22 cellular contexts compared by ENCODE assay signal in genomic region chr9:98219364-98219716, GRCh38. TPM values are rescaled to one million over a fixed set of nuclear protein-coding genes. Genes with fewer than 3 reads are reported as not detected.
A peak's percentile ranks its signal among the peaks of the same experiment; 100 is the strongest.
DNase-seq lines count a peak whose midpoint lies in the region; ATAC-seq, FAIRE-seq and TF ChIP-seq lines count a peak whose summit lies in the region.
"Had no signal": no experiment of that assay in that cellular context is flagged by ENCODE, and none has a peak within 500 bp of the region (broad histone marks: within the 10 kb centered on the region; RNA-seq: fewer than 3 reads in every experiment).

No MANE protein-coding gene starts in this region.

- H3K79me2 ChIP-seq in H9 (ENCODE audit: insufficient read depth, low read length) (no peaks in the 10 kb centered on the region), PC-9 (ENCODE audit: low read depth) (peaks cover 22% of the 10 kb centered on the region; the same call in 1 of the 2 replicates), smooth muscle cell (ENCODE audit: low read depth) (no peaks in the 10 kb centered on the region)

- no peak for TF ChIP-seq CTCF in H9 (conservative IDR thresholded peaks at IDR 0.05)
- TF ChIP-seq CTCF in PC-9 (conservative IDR thresholded peaks at IDR 0.05) = no peak
- no peak for TF ChIP-seq CTCF in smooth muscle cell (IDR thresholded peaks at IDR 0.05; ENCODE audit: borderline replicate concordance, insufficient read depth, poor library complexity, severe bottlenecking)

- H3K27ac Mint-ChIP-seq in H9 = peak overlapping the region; percentile 12 to 98 (median 75); a peak in 5 of 7 replicates
- H3K27ac Mint-ChIP-seq: activated CD4-positive, alpha-beta T cell treated with anti-CD3 and anti-CD28 coated beads, Interleukin-2, amount 10 ng/mL, durations not matched to agents 24 days and 14 days; activated CD8-positive, alpha-beta memory T cell treated with anti-CD3 and anti-CD28 coated beads, Interleukin-2, amount 10 ng/mL, durations not matched to agents 7 days and 5 days; activated naive CD8-positive, alpha-beta T cell; activated T-helper 1 cell treated with anti-CD3 and anti-CD28 coated beads, Interleukin-12 subunit alpha, Interleukin-12 subunit beta, Interleukin-2, Interleukin-4 antibody, amounts not matched to agents 30 ng/mL and 10 ng/mL and 1 ng/mL, durations not matched to agents 14 hours and 24 hours and 36 hours; IgD-negative memory B cell had no signal

- H3K27me3 Mint-ChIP-seq in H9 (ENCODE audit: low read depth) = no peaks in the 10 kb centered on the region
- H3K27me3 Mint-ChIP-seq: activated CD4-positive, alpha-beta T cell treated with anti-CD3 and anti-CD28 coated beads, Interleukin-2, amount 10 ng/mL, durations not matched to agents 24 days and 14 days; activated CD8-positive, alpha-beta memory T cell treated with anti-CD3 and anti-CD28 coated beads, Interleukin-2, amount 10 ng/mL, durations not matched to agents 7 days and 5 days; activated naive CD8-positive, alpha-beta T cell; IgD-negative memory B cell had no signal

- no peak overlapping the region for H2BK12ac ChIP-seq in H9 (ENCODE audit: insufficient read length, low read depth, low read length)

- FAIRE-seq in urothelium cell line (lab: Jason Lieb, UNC) = no peak

- DNase-seq in H9 = no peak
- no peak for DNase-seq in PC-9
- DNase-seq in iPS DF 6.9 (ENCODE audit: low read depth, low spot score) = no peak
- DNase-seq in smooth muscle cell (lab: John Stamatoyannopoulos, UW; ENCODE audit: unreplicated experiment) = no peak
- DNase-seq in DMS153 (lab: John Stamatoyannopoulos, UW) = no peak
- no peak for DNase-seq in dermis blood vessel endothelial cell
- no peak for DNase-seq in urothelium cell line (ENCODE audit: low spot score)
- DNase-seq: activated CD4-positive, alpha-beta T cell treated with anti-CD3 and anti-CD28 coated beads, Interleukin-2, amount 10 ng/mL, durations not matched to agents 24 days and 14 days; activated CD8-positive, alpha-beta memory T cell treated with anti-CD3 and anti-CD28 coated beads, Interleukin-2, amount 10 ng/mL, durations not matched to agents 7 days and 5 days; CD8-positive, alpha-beta T cell; DMS79 treated with DMSO at 0.1 percent for 48 hours; heart left ventricle; MM.1S; NCI-H82; nucleus accumbens; OCI-M1 had no signal

- no peak overlapping the region for H2AFZ ChIP-seq in H9 (ENCODE audit: low read length)
- no peak overlapping the region for H2AFZ ChIP-seq in PC-9
- no peak overlapping the region for H2AFZ ChIP-seq in smooth muscle cell (ENCODE audit: low read depth)

- no peak overlapping the region for H2BK5ac ChIP-seq in H9 (ENCODE audit: insufficient read length, low read length)

- H3K4me3 ChIP-seq in PC-9 = peak overlapping the region; percentile 2; the same call in 1 of the 2 replicates
- H3K4me3 ChIP-seq in iPS DF 6.9 (ENCODE audit: low read length) = no peak overlapping the region
- H3K4me3 ChIP-seq in smooth muscle cell = no peak overlapping the region
- H3K4me3 ChIP-seq: HAP-1, heart left ventricle, SJSA1 had no signal

- no CpG with 5 or more reads among the region's 7 CpGs for WGBS in H9 (ENCODE audit: extremely low coverage, insufficient read length, low lambda C conversion rate)
- WGBS in iPS DF 6.9 (ENCODE audit: insufficient coverage, insufficient read length) = no CpG with 5 or more reads among the region's 7 CpGs
- 83% methylated on average over 7 of the region's 7 CpGs for WGBS in smooth muscle cell (ENCODE audit: low lambda C conversion rate)

- peaks cover 0 to 18% (median 0%) of the 10 kb centered on the region in 3 experiments; a peak in 5 of 7 replicates for H3K36me3 Mint-ChIP-seq in H9 (ENCODE audit: insufficient read depth in 1 of 3, low read depth in 3 of 3)
- H3K36me3 Mint-ChIP-seq: activated CD8-positive, alpha-beta memory T cell treated with anti-CD3 and anti-CD28 coated beads, Interleukin-2, amount 10 ng/mL, durations not matched to agents 7 days and 5 days had no signal

- no peaks in the 10 kb centered on the region for H3K23me2 ChIP-seq in H9 (ENCODE audit: insufficient read length, low read depth, low read length, poor library complexity, severe bottlenecking)

- no peak overlapping the region for H3K23ac ChIP-seq in H9 (ENCODE audit: insufficient read length, low read depth, low read length)

- no peaks in the 10 kb centered on the region for H3K9me2 ChIP-seq in PC-9 (ENCODE audit: insufficient read depth)

- H3K79me1 ChIP-seq in H9 (ENCODE audit: insufficient read depth, low read depth, low read length, poor library complexity, severe bottlenecking) = no peaks in the 10 kb centered on the region

- intact Hi-C loops in PC-9 (cut with micrococcal nuclease; ENCODE audit: unreplicated experiment) = loop anchor here (1.0 kb wide), 2 partner anchors 32 to 296 kb away; no protein-coding TSS in a partner anchor

- H3T11ph ChIP-seq in H9 (ENCODE audit: low read length) = no peak overlapping the region

- no peak overlapping the region for H4K5ac ChIP-seq in H9 (ENCODE audit: insufficient read length, low read depth, low read length)

- H3K4ac ChIP-seq in H9 (ENCODE audit: low read depth, low read length) = no peak overlapping the region

- ATAC-seq in GM18520 (IDR thresholded peaks at IDR 0.05; ENCODE audit: unreplicated experiment) = no peak
- ATAC-seq: activated CD8-positive, alpha-beta memory T cell treated with anti-CD3 and anti-CD28 coated beads, Interleukin-2, amount 10 ng/mL, durations not matched to agents 7 days and 5 days; CD8-positive, alpha-beta T cell; heart left ventricle had no signal

- H3K56ac ChIP-seq in H9 (ENCODE audit: insufficient read length, low read depth, low read length) = no peak overlapping the region

- H3K36me3 ChIP-seq in PC-9 (ENCODE audit: low read depth) = peaks cover 27% of the 10 kb centered on the region; the same call in 1 of the 2 replicates
- peaks cover 2% of the 10 kb centered on the region for H3K36me3 ChIP-seq in iPS DF 6.9 (ENCODE audit: control insufficient read depth, insufficient read depth, low read length)
- no peaks in the 10 kb centered on the region for H3K36me3 ChIP-seq in smooth muscle cell (ENCODE audit: low read depth)
- H3K36me3 ChIP-seq: HAP-1 had no signal

- H3K9ac ChIP-seq in H9 (ENCODE audit: extremely low read depth, insufficient read length, low read length) = no peak overlapping the region
- no peak overlapping the region for H3K9ac ChIP-seq in smooth muscle cell (ENCODE audit: low read depth)

- H3K4me3 Mint-ChIP-seq in H9 = peak overlapping the region; percentile 1 to 29; a peak in 4 of 5 replicates
- H3K4me3 Mint-ChIP-seq: activated CD4-positive, alpha-beta T cell treated with anti-CD3 and anti-CD28 coated beads, Interleukin-2, amount 10 ng/mL, durations not matched to agents 24 days and 14 days; activated CD8-positive, alpha-beta memory T cell treated with anti-CD3 and anti-CD28 coated beads, Interleukin-2, amount 10 ng/mL, durations not matched to agents 7 days and 5 days; activated naive CD8-positive, alpha-beta T cell; activated T-helper 1 cell treated with anti-CD3 and anti-CD28 coated beads, Interleukin-12 subunit alpha, Interleukin-12 subunit beta, Interleukin-2, Interleukin-4 antibody, amounts not matched to agents 30 ng/mL and 10 ng/mL and 1 ng/mL, durations not matched to agents 14 hours and 24 hours and 36 hours; CD8-positive, alpha-beta T cell; IgD-negative memory B cell had no signal

- no peaks in the 10 kb centered on the region; a peak in 1 of 5 replicates for H3K9me3 Mint-ChIP-seq in H9
- H3K9me3 Mint-ChIP-seq: activated CD4-positive, alpha-beta T cell treated with anti-CD3 and anti-CD28 coated beads, Interleukin-2, amount 10 ng/mL, durations not matched to agents 24 days and 14 days; activated T-helper 1 cell treated with anti-CD3 and anti-CD28 coated beads, Interleukin-12 subunit alpha, Interleukin-12 subunit beta, Interleukin-2, Interleukin-4 antibody, amounts not matched to agents 30 ng/mL and 10 ng/mL and 1 ng/mL, durations not matched to agents 14 hours and 24 hours and 36 hours; CD8-positive, alpha-beta T cell; IgD-negative memory B cell had no signal

- TSS peak; percentile 80 for BruUV-seq in PC-9 (replicated peaks; lab: Mats Ljungman, UMichigan)

- H4K91ac ChIP-seq in H9 (ENCODE audit: insufficient read length, low read depth, low read length) = no peak overlapping the region

- H4K8ac ChIP-seq in H9 (replicated peaks; ENCODE audit: insufficient read length, low read depth, low read length) = no peak overlapping the region

- no peak overlapping the region for H2BK15ac ChIP-seq in H9 (ENCODE audit: low read depth, low read length)

- no peak overlapping the region for H3K14ac ChIP-seq in H9 (ENCODE audit: insufficient read depth, low read length)

- H3K4me1 ChIP-seq in H9 (ENCODE audit: insufficient read depth, low read length) (peaks cover 13% of the 10 kb centered on the region), PC-9 (replicated peaks; ENCODE audit: insufficient read depth) (peaks cover 74% of the 10 kb centered on the region), iPS DF 6.9 (ENCODE audit: control insufficient read depth, insufficient read depth, low read length) (peaks cover 8% of the 10 kb centered on the region), smooth muscle cell (ENCODE audit: low read depth) (peaks cover 14% of the 10 kb centered on the region)
- H3K4me1 ChIP-seq: HAP-1 had no signal

- H2AK5ac ChIP-seq in H9 (ENCODE audit: insufficient read length, low read length) = no peak overlapping the region

- H3K27me3 ChIP-seq in H9 (ENCODE audit: insufficient read depth, low read length) = no peaks in the 10 kb centered on the region
- no peaks in the 10 kb centered on the region for H3K27me3 ChIP-seq in PC-9 (ENCODE audit: insufficient read depth, low read depth)
- no peaks in the 10 kb centered on the region for H3K27me3 ChIP-seq in iPS DF 6.9 (ENCODE audit: control insufficient read depth, insufficient read depth, low read length)
- no peaks in the 10 kb centered on the region for H3K27me3 ChIP-seq in smooth muscle cell (ENCODE audit: low read depth)
- H3K27me3 ChIP-seq: heart left ventricle, SJSA1 had no signal

- H3K18ac ChIP-seq in H9 (ENCODE audit: insufficient read length, low read depth, low read length) = no peak overlapping the region

- H3F3A ChIP-seq in PC-9 (ENCODE audit: insufficient read depth, low read depth) (peaks cover 61% of the 10 kb centered on the region), smooth muscle cell (ENCODE audit: low read depth) (no peaks in the 10 kb centered on the region)

- no peaks in the 10 kb centered on the region for H3K9me3 ChIP-seq in H9 (ENCODE audit: control insufficient read depth, low read depth, low read length)
- no peaks in the 10 kb centered on the region for H3K9me3 ChIP-seq in PC-9 (ENCODE audit: insufficient read depth, low read depth)
- H3K9me3 ChIP-seq in iPS DF 6.9 (ENCODE audit: control insufficient read depth, insufficient read depth, low read length) = no peaks in the 10 kb centered on the region
- H3K9me3 ChIP-seq in smooth muscle cell (replicated peaks; ENCODE audit: low read depth) = no peaks in the 10 kb centered on the region
- H3K9me3 ChIP-seq: HAP-1, heart left ventricle, SJSA1 had no signal

- POLR2A ChIA-PET in PC-9 (lab: Charles Lee; ENCODE audit: unreplicated experiment) = interaction anchor here (0.5 to 0.8 kb wide), 8 partner anchors 14 to 754 kb away, joined by 3 to 9 read pairs (median 4); partner anchors contain the start of gene CORO2A

- H4K20me1 ChIP-seq in H9 (ENCODE audit: control insufficient read depth, insufficient read depth, insufficient read length) (no peaks in the 10 kb centered on the region), PC-9 (ENCODE audit: insufficient read depth) (no peaks in the 10 kb centered on the region), smooth muscle cell (ENCODE audit: low read depth) (no peaks in the 10 kb centered on the region)

- peak overlapping the region; percentile 67 for H3K27ac ChIP-seq in H9 (ENCODE audit: insufficient read length, low read depth, low read length)
- peak overlapping the region; percentile 93 for H3K27ac ChIP-seq in PC-9
- peak overlapping the region; percentile 73 for H3K27ac ChIP-seq in iPS DF 6.9 (ENCODE audit: low read length)
- peak overlapping the region; percentile 19 for H3K27ac ChIP-seq in smooth muscle cell (ENCODE audit: low read depth)
- H3K27ac ChIP-seq: heart left ventricle, SJSA1 had no signal

- H3K4me2 ChIP-seq in H9 (ENCODE audit: insufficient read depth, insufficient read length, low read length) = peak overlapping the region; percentile 8
- H3K4me2 ChIP-seq in PC-9 = peak overlapping the region; percentile 69
- H3K4me2 ChIP-seq in smooth muscle cell = no peak overlapping the region

- CTCF ChIA-PET in PC-9 (lab: Charles Lee) = interaction anchor here (0.5 to 0.6 kb wide), 2 partner anchors 54 to 139 kb away, joined by 5 read pairs; no protein-coding TSS in a partner anchor

- no peak overlapping the region for H2BK120ac ChIP-seq in H9 (ENCODE audit: low read depth, low read length, poor library complexity, severe bottlenecking)

- H2BK20ac ChIP-seq in H9 (ENCODE audit: low read depth, low read length, poor library complexity, severe bottlenecking) = no peak overlapping the region

- peaks cover 46 to 47% of the 10 kb centered on the region in 2 experiments for H3K4me1 Mint-ChIP-seq in H9
- H3K4me1 Mint-ChIP-seq: IgD-negative memory B cell had no signal

RNA-seq across cellular contexts. Expression of gene CORO2A, which starts 26.9 kb away (rescaled TPM):
- total RNA-seq in H9 (2021) = 15.5 and 15.8 TPM in 2 replicates
- 19.5 and 19.8 TPM in 2 replicates for total RNA-seq in PC-9 (2021)
- 5.8 and 6.0 TPM in 2 replicates for total RNA-seq in smooth muscle cell
- polyA plus RNA-seq in smooth muscle cell = 4.7 and 6.8 TPM in 2 replicates
- 1.0 and 1.7 TPM in 2 replicates for total RNA-seq in dermis blood vessel endothelial cell

RNA-seq across cellular contexts. Expression of gene TBC1D2, which starts 36.1 kb away (rescaled TPM):
- 2.3 and 2.9 TPM in 2 replicates for total RNA-seq in H9 (2021)
- 42.9 and 44.7 TPM in 2 replicates for total RNA-seq in PC-9 (2021)
- 7.7 and 9.3 TPM in 2 replicates for total RNA-seq in smooth muscle cell
- polyA plus RNA-seq in smooth muscle cell = 8.6 and 14.1 TPM in 2 replicates
- 4.0 and 4.8 TPM in 2 replicates for total RNA-seq in dermis blood vessel endothelial cell

Comparison
In these comparisons a context has a peak if more than half of its experiments do, and no peak if none do; other contexts are left out.
1. H3K27ac ChIP-seq: peak in every context shown above with its lines; median percentile 93 in PC-9; 73 in iPS DF 6.9; 67 in H9; 19 in smooth muscle cell.